Comparison of ENCODE assay signal across 10 cellular contexts in the genomic region with DNA sequence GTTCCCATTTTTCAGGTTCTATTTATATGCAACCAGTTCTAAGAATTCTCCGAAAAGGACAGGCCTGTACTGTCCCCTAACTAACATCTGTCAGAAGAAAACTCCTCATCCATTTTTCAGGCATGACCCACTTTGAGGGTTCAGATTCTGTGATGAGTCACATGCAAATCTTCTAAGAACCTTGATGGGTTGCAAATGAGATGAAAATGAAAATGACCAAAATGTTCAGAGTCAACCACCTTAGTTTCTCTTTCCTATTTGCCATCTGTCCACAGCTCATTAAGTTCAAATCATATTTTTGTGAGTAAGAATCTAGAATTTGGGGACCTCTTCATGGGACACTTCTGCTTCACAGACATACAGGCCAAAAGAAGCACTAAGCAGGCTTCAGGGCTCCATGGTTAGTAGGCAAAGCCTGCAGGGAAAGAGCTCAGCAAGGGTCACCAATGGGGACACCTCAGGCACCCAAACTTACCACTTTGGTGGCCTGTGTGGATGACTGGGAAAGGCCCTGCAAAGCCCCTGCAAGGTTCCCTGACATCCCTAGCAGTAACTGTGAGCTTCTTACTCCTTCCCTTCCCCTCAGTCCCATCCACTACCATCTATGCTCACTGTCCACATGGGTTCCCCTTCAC.
DNase-seq lines count a peak whose midpoint lies in the region; ATAC-seq and TF ChIP-seq lines count a peak whose summit lies in the region.
"Had no signal": no experiment of that assay in that cellular context is flagged by ENCODE, and none has a peak within 500 bp of the region (broad histone marks: within the 10 kb centered on the region; RNA-seq: fewer than 3 reads in every experiment).

No MANE protein-coding gene starts in this region.

- no peak for TF ChIP-seq POLR2A in sigmoid colon (IDR thresholded peaks at IDR 0.05)

- WGBS in sigmoid colon, 2 donors, result 88 to 94% methylated on average over 1 of the region's 1 CpG

- no peak overlapping the region for H3K4me3 ChIP-seq in sigmoid colon
- H3K4me3 ChIP-seq: MG63 had no signal

- H3K4me3 Mint-ChIP-seq in activated naive CD4-positive, alpha-beta T cell treated with anti-CD3 and anti-CD28 coated beads, Interleukin-2, amount 10 ng/mL, durations not matched to agents 7 days and 5 days, result no peak overlapping the region
- H3K4me3 Mint-ChIP-seq in glutamatergic neuron (ENCODE audit: unreplicated experiment), result no peak overlapping the region

- intact Hi-C loops in left ventricle myocardium superior (cut with micrococcal nuclease) (no loop called here), sigmoid colon (cut with DNase I) (no loop called here)

- TF ChIP-seq CTCF in glutamatergic neuron (IDR thresholded peaks at IDR 0.05; ENCODE audit: partially characterized antibody, unreplicated experiment) (no peak), sigmoid colon (IDR thresholded peaks at IDR 0.05) (no peak)

- CTCF ChIA-PET in activated naive CD4-positive, alpha-beta T cell treated with anti-CD3 and anti-CD28 coated beads, Interleukin-2, amount 10 ng/mL, durations not matched to agents 7 days and 5 days (lab: Charles Lee), result no interaction called here

- H3K27ac Mint-ChIP-seq in activated naive CD4-positive, alpha-beta T cell treated with anti-CD3 and anti-CD28 coated beads, Interleukin-2, amount 50 U/mL, for 72 hours, result peak overlapping the region in 1 of 2 donors; percentile 66
- H3K27ac Mint-ChIP-seq in activated naive CD4-positive, alpha-beta T cell treated with anti-CD3 and anti-CD28 coated beads, Interleukin-2, amount 10 ng/mL, durations not matched to agents 7 days and 5 days, result no peak overlapping the region
- H3K27ac Mint-ChIP-seq in glutamatergic neuron (ENCODE audit: unreplicated experiment), result no peak overlapping the region

- H3K36me3 ChIP-seq in sigmoid colon, result no peaks in the 10 kb centered on the region
- H3K36me3 ChIP-seq: MG63 had no signal

- no peaks in the 10 kb centered on the region for H3K27me3 ChIP-seq in sigmoid colon
- H3K27me3 ChIP-seq: MG63 had no signal

- peak in 1 of 2 donors; percentile 7 for DNase-seq in activated naive CD4-positive, alpha-beta T cell treated with anti-CD3 and anti-CD28 coated beads, Interleukin-2, amount 50 U/mL, for 72 hours (ENCODE audit: low spot score in 2 of 2)
- no peak for DNase-seq in activated naive CD4-positive, alpha-beta T cell treated with anti-CD3 and anti-CD28 coated beads, Interleukin-2, amount 10 ng/mL, durations not matched to agents 7 days and 5 days
- DNase-seq in glutamatergic neuron (no peak), left ventricle myocardium superior (no peak), NCI-H2196 treated with DMSO at 0.1 percent for 48 hours (lab: John Stamatoyannopoulos, UW; ENCODE audit: unreplicated experiment) (no peak), sigmoid colon (no peak)
- DNase-seq: MG63, PC-3 had no signal

- H3K4me1 Mint-ChIP-seq in activated naive CD4-positive, alpha-beta T cell treated with anti-CD3 and anti-CD28 coated beads, Interleukin-2, amount 10 ng/mL, durations not matched to agents 7 days and 5 days, result peaks cover 17% of the 10 kb centered on the region
- peaks cover 26% of the 10 kb centered on the region for H3K4me1 Mint-ChIP-seq in glutamatergic neuron (ENCODE audit: low read depth, unreplicated experiment)

- peak; percentile 86 to 90 for ATAC-seq in activated naive CD4-positive, alpha-beta T cell treated with anti-CD3 and anti-CD28 coated beads, Interleukin-2, amount 50 U/mL, for 72 hours
- ATAC-seq in HG02623 (IDR thresholded peaks at IDR 0.05; ENCODE audit: unreplicated experiment), result peak; percentile 75
- ATAC-seq in HG03571 (IDR thresholded peaks at IDR 0.05; ENCODE audit: unreplicated experiment), result peak; percentile 87
- ATAC-seq in left ventricle myocardium superior, result no peak
- ATAC-seq: PC-3 had no signal

- H3K4me1 ChIP-seq in sigmoid colon, result no peaks in the 10 kb centered on the region

- TF ChIP-seq EP300 in sigmoid colon (IDR thresholded peaks at IDR 0.05), result no peak

- H3K27me3 Mint-ChIP-seq in activated naive CD4-positive, alpha-beta T cell treated with anti-CD3 and anti-CD28 coated beads, Interleukin-2, amount 10 ng/mL, durations not matched to agents 7 days and 5 days, result peaks cover 11% of the 10 kb centered on the region
- H3K27me3 Mint-ChIP-seq in glutamatergic neuron (ENCODE audit: unreplicated experiment), result peaks cover 8% of the 10 kb centered on the region

- no peaks in the 10 kb centered on the region for H3K9me3 Mint-ChIP-seq in activated naive CD4-positive, alpha-beta T cell treated with anti-CD3 and anti-CD28 coated beads, Interleukin-2, amount 50 U/mL, for 72 hours
- H3K9me3 Mint-ChIP-seq in activated naive CD4-positive, alpha-beta T cell treated with anti-CD3 and anti-CD28 coated beads, Interleukin-2, amount 10 ng/mL, durations not matched to agents 7 days and 5 days, result no peaks in the 10 kb centered on the region
- no peaks in the 10 kb centered on the region for H3K9me3 Mint-ChIP-seq in glutamatergic neuron (ENCODE audit: unreplicated experiment)

- H3K27ac ChIP-seq in sigmoid colon, result no peak overlapping the region

- H3K36me3 Mint-ChIP-seq in activated naive CD4-positive, alpha-beta T cell treated with anti-CD3 and anti-CD28 coated beads, Interleukin-2, amount 50 U/mL, for 72 hours, result no peaks in the 10 kb centered on the region
- no peaks in the 10 kb centered on the region for H3K36me3 Mint-ChIP-seq in activated naive CD4-positive, alpha-beta T cell treated with anti-CD3 and anti-CD28 coated beads, Interleukin-2, amount 10 ng/mL, durations not matched to agents 7 days and 5 days
- H3K36me3 Mint-ChIP-seq in glutamatergic neuron (ENCODE audit: unreplicated experiment), result no peaks in the 10 kb centered on the region

- H3K9me3 ChIP-seq in sigmoid colon, result no peaks in the 10 kb centered on the region
- H3K9me3 ChIP-seq: MG63 had no signal
